1 cellular context compared by ENCODE assay signal in the genomic region with DNA sequence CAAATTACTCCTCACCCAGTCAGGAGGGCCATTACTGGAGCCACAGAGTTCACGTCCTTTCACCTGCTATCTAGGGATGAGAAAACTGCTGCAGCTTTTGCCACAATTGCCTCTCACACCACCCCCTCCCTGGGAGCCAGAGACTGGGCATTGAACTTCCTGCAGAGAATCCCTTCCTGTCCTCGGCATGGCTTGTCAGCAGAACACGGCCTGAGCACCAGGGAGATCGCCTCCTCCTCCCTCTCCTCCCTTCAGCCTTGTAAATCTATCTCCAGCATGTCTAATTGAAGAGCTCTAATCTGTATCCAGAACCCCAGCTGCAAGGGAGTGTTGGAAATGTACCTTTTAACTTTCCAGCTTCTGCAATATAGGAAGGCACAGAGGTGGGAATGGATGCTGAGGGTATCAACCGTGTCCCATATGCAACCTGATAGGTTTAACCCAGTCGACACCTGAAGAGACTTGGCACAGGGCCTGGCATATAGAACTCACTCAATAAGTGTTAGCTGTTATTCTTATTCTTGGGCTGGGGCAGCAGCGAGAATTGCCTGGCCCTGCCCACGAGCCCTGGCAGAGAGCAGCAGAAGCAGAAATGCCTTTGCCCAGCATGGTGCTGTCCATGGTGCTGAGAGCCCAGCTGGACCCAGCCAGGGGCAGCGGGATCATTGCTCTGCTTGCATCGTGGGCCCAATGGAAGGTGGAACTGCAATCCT.
TF ChIP-seq lines count a peak whose summit lies in the region.

No MANE protein-coding gene starts in this region.

TF ChIP-seq in HepG2, 621 proteins besides CTCF, POLR2A, EP300 and RAD21 (continued from another document):
- peak; percentile 63; the same call in 1 of the 2 replicates for TF ChIP-seq MED1 (CRISPR knock-in tag; IDR thresholded peaks at IDR 0.05)
- TF ChIP-seq ZSCAN31 (CRISPR knock-in tag; IDR thresholded peaks at IDR 0.05; ENCODE audit: low read depth): 0 out of 2 replicates have a peak, but pooled peaks have one; percentile 56
- TF ChIP-seq, protein P1, sequence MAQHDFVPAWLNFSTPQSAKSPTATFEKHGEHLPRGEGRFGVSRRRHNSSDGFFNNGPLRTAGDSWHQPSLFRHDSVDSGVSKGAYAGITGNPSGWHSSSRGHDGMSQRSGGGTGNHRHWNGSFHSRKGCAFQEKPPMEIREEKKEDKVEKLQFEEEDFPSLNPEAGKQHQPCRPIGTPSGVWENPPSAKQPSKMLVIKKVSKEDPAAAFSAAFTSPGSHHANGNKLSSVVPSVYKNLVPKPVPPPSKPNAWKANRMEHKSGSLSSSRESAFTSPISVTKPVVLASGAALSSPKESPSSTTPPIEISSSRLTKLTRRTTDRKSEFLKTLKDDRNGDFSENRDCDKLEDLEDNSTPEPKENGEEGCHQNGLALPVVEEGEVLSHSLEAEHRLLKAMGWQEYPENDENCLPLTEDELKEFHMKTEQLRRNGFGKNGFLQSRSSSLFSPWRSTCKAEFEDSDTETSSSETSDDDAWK (CRISPR knock-in tag; IDR thresholded peaks at IDR 0.05): no peak
